ENCODE assay signal across 8 cellular contexts in the genomic region with DNA sequence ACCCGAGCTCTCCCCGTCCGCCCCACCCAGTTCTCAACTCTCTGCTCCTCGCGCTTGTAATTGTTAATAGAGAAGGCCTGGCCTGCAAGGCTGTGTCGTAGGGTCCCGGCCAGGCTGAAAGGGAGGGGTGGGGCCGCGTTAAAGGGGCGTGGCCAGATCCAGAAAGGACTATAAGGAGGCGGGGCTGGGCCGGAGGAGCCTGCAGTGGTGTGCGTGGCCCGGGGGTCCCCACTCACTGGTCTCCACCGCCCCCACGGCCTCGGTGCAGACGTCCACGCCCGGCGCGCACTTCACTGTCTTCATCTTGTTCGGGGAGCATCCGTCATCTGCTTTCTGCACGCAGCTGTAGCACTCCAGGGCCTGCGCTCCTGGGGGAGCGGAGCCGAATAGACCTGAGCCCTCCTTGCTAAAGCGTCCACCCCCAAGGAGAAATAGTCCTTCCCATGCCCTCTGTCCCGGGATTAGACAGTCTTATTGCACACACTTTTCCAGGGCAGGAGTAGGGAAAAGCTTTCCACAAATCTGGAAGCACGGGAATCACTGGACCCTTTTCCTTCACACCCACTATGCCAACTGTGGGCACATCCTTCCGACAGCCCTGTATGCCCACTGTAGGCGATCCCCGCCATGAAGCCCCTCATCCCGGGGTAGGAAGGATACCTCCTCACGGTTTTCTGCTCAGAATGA. TPM values are rescaled to one million over a fixed set of nuclear protein-coding genes. Genes with fewer than 3 reads are reported as not detected.
DNase-seq lines count a peak whose midpoint lies in the region; ATAC-seq and TF ChIP-seq lines count a peak whose summit lies in the region.

No MANE protein-coding gene starts in this region.

- intact Hi-C loops in left ventricle myocardium inferior (cut with micrococcal nuclease) (no loop called here), sigmoid colon (cut with DNase I) (loop anchor here (1.0 to 5.0 kb wide), 3 partner anchors 10 to 63 kb away; a partner anchor contains a TSS)

- H3K27ac Mint-ChIP-seq in activated naive CD4-positive, alpha-beta T cell treated with anti-CD3 and anti-CD28 coated beads, Interleukin-2, amount 50 U/mL, for 24 hours = peak overlapping the region; percentile 91

- no peaks in the 10 kb centered on the region for H3K9me3 Mint-ChIP-seq in activated naive CD4-positive, alpha-beta T cell treated with anti-CD3 and anti-CD28 coated beads, Interleukin-2, amount 50 U/mL, for 24 hours

- H3K4me3 ChIP-seq in left ventricle myocardium inferior = peak overlapping the region; percentile 72
- peak overlapping the region; percentile 59 to 73 (median 69) for H3K4me3 ChIP-seq in sigmoid colon

- H3K36me3 Mint-ChIP-seq in activated naive CD4-positive, alpha-beta T cell treated with anti-CD3 and anti-CD28 coated beads, Interleukin-2, amount 50 U/mL, for 24 hours = peaks cover 6% of the 10 kb centered on the region

- WGBS in sigmoid colon, 2 donors = 8 to 10% methylated on average over 36 of the region's 36 CpGs

- H3K27me3 ChIP-seq in left ventricle myocardium inferior (ENCODE audit: low read depth) = peaks cover 16% of the 10 kb centered on the region
- H3K27me3 ChIP-seq in sigmoid colon = no peaks in the 10 kb centered on the region

- TF ChIP-seq POLR2A in sigmoid colon (IDR thresholded peaks at IDR 0.05) = no peak

- H3K4me3 Mint-ChIP-seq in activated naive CD4-positive, alpha-beta T cell treated with anti-CD3 and anti-CD28 coated beads, Interleukin-2, amount 50 U/mL, for 24 hours = peak overlapping the region; percentile 95

- peaks cover 72% of the 10 kb centered on the region for H3K4me1 Mint-ChIP-seq in activated naive CD4-positive, alpha-beta T cell treated with anti-CD3 and anti-CD28 coated beads, Interleukin-2, amount 50 U/mL, for 24 hours

- no peaks in the 10 kb centered on the region for H3K36me3 ChIP-seq in left ventricle myocardium inferior
- no peaks in the 10 kb centered on the region for H3K36me3 ChIP-seq in sigmoid colon

- no peak for TF ChIP-seq CTCF in left ventricle myocardium inferior (IDR thresholded peaks at IDR 0.05; ENCODE audit: borderline replicate concordance)
- TF ChIP-seq CTCF in sigmoid colon (IDR thresholded peaks at IDR 0.05) = no peak

- H3K9me3 ChIP-seq in left ventricle myocardium inferior (replicated peaks) (no peaks in the 10 kb centered on the region), sigmoid colon (no peaks in the 10 kb centered on the region)

- peaks cover 22% of the 10 kb centered on the region for H3K4me1 ChIP-seq in left ventricle myocardium inferior
- H3K4me1 ChIP-seq in sigmoid colon = peaks cover 0 to 18% (median 13%) of the 10 kb centered on the region in 4 donors

- H3K27ac ChIP-seq in left ventricle myocardium inferior (replicated peaks) (peak overlapping the region; percentile 84), sigmoid colon (peak overlapping the region; percentile 88 to 93 (median 90))

- DNase-seq in COLO668 (lab: John Stamatoyannopoulos, UW; ENCODE audit: unreplicated experiment) (peak; percentile 41), Kasumi-1 (lab: John Stamatoyannopoulos, UW) (peak; percentile 63 to 80), left ventricle myocardium inferior (peak; percentile 78), sigmoid colon (no peak), NCI-H1417 (lab: John Stamatoyannopoulos, UW) (no peak), COR-L47 (lab: John Stamatoyannopoulos, UW) (no peak)

- H3K27me3 Mint-ChIP-seq in activated naive CD4-positive, alpha-beta T cell treated with anti-CD3 and anti-CD28 coated beads, Interleukin-2, amount 50 U/mL, for 24 hours = no peaks in the 10 kb centered on the region

- TF ChIP-seq EP300 in sigmoid colon (IDR thresholded peaks at IDR 0.05) = no peak

- ATAC-seq in GM21526 (IDR thresholded peaks at IDR 0.05; ENCODE audit: low FRiP score, unreplicated experiment) = peak; percentile 27

RNA-seq across cellular contexts. Expression of a gene that starts 1.2 kb away (rescaled TPM):
- total RNA-seq in left ventricle myocardium inferior (0.38 TPM), sigmoid colon (1 to 10 TPM in 3 of 4 donors, not detected in 1; 1.2 to 1.8 (median 1.8) TPM)
- 1 to 10 TPM in 1 of 3 donors, under 1 TPM in 2; 0.46 to 1.6 (median 0.60) TPM for polyA plus RNA-seq in sigmoid colon

RNA-seq across cellular contexts. Expression of a gene that starts 40.3 kb away (rescaled TPM):
- total RNA-seq in left ventricle myocardium inferior (4.5 TPM), sigmoid colon (10 to 100 TPM in 2 of 4 donors, 1 to 10 TPM in 2; 5.7 to 12.5 (median 10.1) TPM)
- 10 to 100 TPM in 1 of 3 donors, 1 to 10 TPM in 2; 6.5 to 16.0 (median 9.0) TPM for polyA plus RNA-seq in sigmoid colon

RNA-seq across cellular contexts. Expression of a gene that starts 49.5 kb away (rescaled TPM):
- total RNA-seq in left ventricle myocardium inferior (not detected), sigmoid colon (not detected)
- under 1 TPM in 1 of 3 donors, not detected in 2; 0.22 TPM for polyA plus RNA-seq in sigmoid colon

Comparison
In these comparisons a context has a peak if more than half of its experiments do, and no peak if none do; other contexts are left out.
1. DNase-seq: peak in COLO668 (single experiment), Kasumi-1 (2 of 2) and left ventricle myocardium inferior (single experiment); none in sigmoid colon (single experiment), NCI-H1417 (0 of 3) and COR-L47 (single experiment).